Comparison of ENCODE assay signal across 8 cellular contexts in genomic region chr1:185439727-185440415, GRCh38.
DNase-seq lines count a peak whose midpoint lies in the region; ATAC-seq and TF ChIP-seq lines count a peak whose summit lies in the region.

No MANE protein-coding gene starts in this region.

- peaks cover 2% of the 10 kb centered on the region for H3K36me3 Mint-ChIP-seq in activated CD4-positive, alpha-beta memory T cell treated with anti-CD3 and anti-CD28 coated beads, Interleukin-2, amount 10 ng/mL, durations not matched to agents 7 days and 5 days (ENCODE audit: low read depth)
- no peaks in the 10 kb centered on the region for H3K36me3 Mint-ChIP-seq in progenitor cell of endocrine pancreas (ENCODE audit: insufficient read depth)

- POLR2A ChIA-PET in activated CD4-positive, alpha-beta memory T cell treated with anti-CD3 and anti-CD28 coated beads, Interleukin-2, amount 10 ng/mL, durations not matched to agents 7 days and 5 days (lab: Charles Lee), result interaction anchor here (0.8 to 3.5 kb wide), 8 partner anchors 10 to 127 kb away, joined by 3 to 43 read pairs (median 4); partner anchors contain the start of gene IVNS1ABP

- no peak overlapping the region for H3K4me3 ChIP-seq in suprapubic skin

- DNase-seq in Caki2 (ENCODE audit: low read depth), result peak; percentile 77
- peak; percentile 56 for DNase-seq in activated CD4-positive, alpha-beta memory T cell treated with anti-CD3 and anti-CD28 coated beads, Interleukin-2, amount 10 ng/mL, durations not matched to agents 7 days and 5 days
- peak; percentile 40 for DNase-seq in kidney glomerular epithelial cell (lab: John Stamatoyannopoulos, UW)
- DNase-seq in NCI-H2227 treated with DMSO at 0.1 percent for 48 hours (lab: John Stamatoyannopoulos, UW), result no peak
- DNase-seq in suprapubic skin (ENCODE audit: low spot score in 2 of 2), result no peak
- no peak for DNase-seq in progenitor cell of endocrine pancreas (ENCODE audit: low spot score, unreplicated experiment)

- TF ChIP-seq CTCF in suprapubic skin (IDR thresholded peaks at IDR 0.05) (no peak), progenitor cell of endocrine pancreas (IDR thresholded peaks at IDR 0.05; ENCODE audit: unreplicated experiment) (no peak)

- H3K4me1 Mint-ChIP-seq in activated CD4-positive, alpha-beta memory T cell treated with anti-CD3 and anti-CD28 coated beads, Interleukin-2, amount 10 ng/mL, durations not matched to agents 7 days and 5 days, result peaks cover 13% of the 10 kb centered on the region
- H3K4me1 Mint-ChIP-seq in progenitor cell of endocrine pancreas (ENCODE audit: low read depth), result peaks cover 4% of the 10 kb centered on the region

- H3K9me3 Mint-ChIP-seq in activated CD4-positive, alpha-beta memory T cell treated with anti-CD3 and anti-CD28 coated beads, Interleukin-2, amount 10 ng/mL, durations not matched to agents 7 days and 5 days, result no peaks in the 10 kb centered on the region
- H3K9me3 Mint-ChIP-seq in progenitor cell of endocrine pancreas (ENCODE audit: low read depth), result no peaks in the 10 kb centered on the region

- no peak for TF ChIP-seq POLR2A in suprapubic skin (IDR thresholded peaks at IDR 0.05)

- H3K27me3 ChIP-seq in suprapubic skin, result no peaks in the 10 kb centered on the region

- H3K4me1 ChIP-seq in suprapubic skin, result peaks cover 14% of the 10 kb centered on the region

- peak; percentile 70 for ATAC-seq in GM19372 (IDR thresholded peaks at IDR 0.05; ENCODE audit: low read depth, unreplicated experiment)
- peak; percentile 82 for ATAC-seq in HG03196 (IDR thresholded peaks at IDR 0.05; ENCODE audit: unreplicated experiment)

- 29% methylated on average over 1 of the region's 1 CpG for WGBS in suprapubic skin

- H3K4me3 Mint-ChIP-seq in activated CD4-positive, alpha-beta memory T cell treated with anti-CD3 and anti-CD28 coated beads, Interleukin-2, amount 10 ng/mL, durations not matched to agents 7 days and 5 days, result no peak overlapping the region
- no peak overlapping the region for H3K4me3 Mint-ChIP-seq in progenitor cell of endocrine pancreas (ENCODE audit: low read depth)

- CTCF ChIA-PET in activated CD4-positive, alpha-beta memory T cell treated with anti-CD3 and anti-CD28 coated beads, Interleukin-2, amount 10 ng/mL, durations not matched to agents 7 days and 5 days (lab: Charles Lee), result interaction anchor here (1.2 to 1.3 kb wide), 2 partner anchors 123 to 156 kb away, joined by 4 read pairs; partner anchors contain the start of gene IVNS1ABP

- H3K27me3 Mint-ChIP-seq in activated CD4-positive, alpha-beta memory T cell treated with anti-CD3 and anti-CD28 coated beads, Interleukin-2, amount 10 ng/mL, durations not matched to agents 7 days and 5 days, result no peaks in the 10 kb centered on the region
- H3K27me3 Mint-ChIP-seq in progenitor cell of endocrine pancreas, result no peaks in the 10 kb centered on the region

- H3K36me3 ChIP-seq in suprapubic skin, result no peaks in the 10 kb centered on the region

- TF ChIP-seq EP300 in suprapubic skin (IDR thresholded peaks at IDR 0.05), result no peak

- no peak overlapping the region for H3K27ac Mint-ChIP-seq in activated CD4-positive, alpha-beta memory T cell treated with anti-CD3 and anti-CD28 coated beads, Interleukin-2, amount 10 ng/mL, durations not matched to agents 7 days and 5 days
- no peak overlapping the region for H3K27ac Mint-ChIP-seq in progenitor cell of endocrine pancreas

- H3K27ac ChIP-seq in suprapubic skin, result no peak overlapping the region

- H3K9me3 ChIP-seq in suprapubic skin, result no peaks in the 10 kb centered on the region

- in situ Hi-C loops in Caki2 (cut with HindIII; ENCODE audit: low pct_unique_long_range_greater_than_20kb, low sequenced_read_pairs), result no loop called here

Comparison
In these comparisons a context has a peak if more than half of its experiments do, and no peak if none do; other contexts are left out.
1. DNase-seq: peak in Caki2 (single experiment), activated CD4-positive, alpha-beta memory T cell treated with anti-CD3 and anti-CD28 coated beads, Interleukin-2, amount 10 ng/mL, durations not matched to agents 7 days and 5 days (single experiment) and kidney glomerular epithelial cell (single experiment); none in NCI-H2227 treated with DMSO at 0.1 percent for 48 hours (single experiment), suprapubic skin (0 of 2) and progenitor cell of endocrine pancreas (single experiment).